1 cellular context compared by ENCODE assay signal in genomic region chr7:30770936-30771858, GRCh38.
A peak's percentile ranks its signal among the peaks of the same experiment; 100 is the strongest.
TF ChIP-seq lines count a peak whose summit lies in the region.

TSS of gene MINDY4 (plus strand) at chr7:30771417. CDS start at chr7:30771494, 77 bp downstream.

TF ChIP-seq in K562, 482 proteins besides CTCF, POLR2A, EP300 and RAD21 (continued from another document and continues in another):
- TF ChIP-seq ZBTB49 (CRISPR knock-in tag; IDR thresholded peaks at IDR 0.05; ENCODE audit: borderline replicate concordance): no peak
- no peak; the same call in 1 of the 2 replicates for TF ChIP-seq TCF3 (CRISPR knock-in tag; IDR thresholded peaks at IDR 0.05)
- TF ChIP-seq TAF7 (tag; IDR thresholded peaks at IDR 0.05): no peak
- TF ChIP-seq ZNF3 (CRISPR knock-in tag; IDR thresholded peaks at IDR 0.05): no peak
- TF ChIP-seq MTA1 (IDR thresholded peaks at IDR 0.05; ENCODE audit: borderline replicate concordance): no peak
- TF ChIP-seq CBFA2T2 (conservative IDR thresholded peaks at IDR 0.05): no peak
- TF ChIP-seq, protein P1, sequence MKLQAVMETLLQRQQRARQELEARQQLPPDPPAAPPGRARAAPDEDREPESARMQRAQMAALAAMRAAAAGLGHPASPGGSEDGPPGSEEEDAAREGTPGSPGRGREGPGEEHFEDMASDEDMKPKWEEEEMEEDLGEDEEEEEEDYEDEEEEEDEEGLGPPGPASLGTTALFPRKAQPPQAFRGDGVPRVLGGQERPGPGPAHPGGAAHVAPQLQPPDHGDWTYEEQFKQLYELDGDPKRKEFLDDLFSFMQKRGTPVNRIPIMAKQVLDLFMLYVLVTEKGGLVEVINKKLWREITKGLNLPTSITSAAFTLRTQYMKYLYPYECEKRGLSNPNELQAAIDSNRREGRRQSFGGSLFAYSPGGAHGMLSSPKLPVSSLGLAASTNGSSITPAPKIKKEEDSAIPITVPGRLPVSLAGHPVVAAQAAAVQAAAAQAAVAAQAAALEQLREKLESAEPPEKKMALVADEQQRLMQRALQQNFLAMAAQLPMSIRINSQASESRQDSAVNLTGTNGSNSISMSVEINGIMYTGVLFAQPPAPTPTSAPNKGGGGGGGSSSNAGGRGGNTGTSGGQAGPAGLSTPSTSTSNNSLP (IDR thresholded peaks at IDR 0.05; ENCODE audit: borderline replicate concordance, low read depth, low read length): no peak
- TF ChIP-seq LCOR (CRISPR knock-in tag; IDR thresholded peaks at IDR 0.05): peak; percentile 76; the same call in 1 of the 2 replicates
- TF ChIP-seq YBX1 (IDR thresholded peaks at IDR 0.05): no peak
- TF ChIP-seq EP400 (IDR thresholded peaks at IDR 0.05): peak; percentile 40
- TF ChIP-seq CREB5 (CRISPR knock-in tag; IDR thresholded peaks at IDR 0.05): no peak
- TF ChIP-seq PTRF (tag; IDR thresholded peaks at IDR 0.05): no peak
- TF ChIP-seq AFF1 (IDR thresholded peaks at IDR 0.05; ENCODE audit: low read depth in 1 of 2, partially characterized antibody in 2 of 2): no peak
- TF ChIP-seq RBM39 (optimal IDR thresholded peaks at IDR 0.05; ENCODE audit: low read depth, low read length): no peak
- TF ChIP-seq, protein P2, sequence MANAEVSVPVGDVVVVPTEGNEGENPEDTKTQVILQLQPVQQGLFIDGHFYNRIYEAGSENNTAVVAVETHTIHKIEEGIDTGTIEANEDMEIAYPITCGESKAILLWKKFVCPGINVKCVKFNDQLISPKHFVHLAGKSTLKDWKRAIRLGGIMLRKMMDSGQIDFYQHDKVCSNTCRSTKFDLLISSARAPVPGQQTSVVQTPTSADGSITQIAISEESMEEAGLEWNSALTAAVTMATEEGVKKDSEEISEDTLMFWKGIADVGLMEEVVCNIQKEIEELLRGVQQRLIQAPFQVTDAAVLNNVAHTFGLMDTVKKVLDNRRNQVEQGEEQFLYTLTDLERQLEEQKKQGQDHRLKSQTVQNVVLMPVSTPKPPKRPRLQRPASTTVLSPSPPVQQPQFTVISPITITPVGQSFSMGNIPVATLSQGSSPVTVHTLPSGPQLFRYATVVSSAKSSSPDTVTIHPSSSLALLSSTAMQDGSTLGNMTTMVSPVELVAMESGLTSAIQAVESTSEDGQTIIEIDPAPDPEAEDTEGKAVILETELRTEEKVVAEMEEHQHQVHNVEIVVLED (CRISPR knock-in tag; IDR thresholded peaks at IDR 0.05): no peak
- TF ChIP-seq, protein P3, sequence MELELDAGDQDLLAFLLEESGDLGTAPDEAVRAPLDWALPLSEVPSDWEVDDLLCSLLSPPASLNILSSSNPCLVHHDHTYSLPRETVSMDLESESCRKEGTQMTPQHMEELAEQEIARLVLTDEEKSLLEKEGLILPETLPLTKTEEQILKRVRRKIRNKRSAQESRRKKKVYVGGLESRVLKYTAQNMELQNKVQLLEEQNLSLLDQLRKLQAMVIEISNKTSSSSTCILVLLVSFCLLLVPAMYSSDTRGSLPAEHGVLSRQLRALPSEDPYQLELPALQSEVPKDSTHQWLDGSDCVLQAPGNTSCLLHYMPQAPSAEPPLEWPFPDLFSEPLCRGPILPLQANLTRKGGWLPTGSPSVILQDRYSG (tag; conservative IDR thresholded peaks at IDR 0.05; ENCODE audit: low read depth): 0 out of 2 replicates have a peak, but pooled peaks have one; percentile 29
- no peak for TF ChIP-seq ZNF140 (CRISPR knock-in tag; IDR thresholded peaks at IDR 0.05)
- no peak for TF ChIP-seq U2AF1 (optimal IDR thresholded peaks at IDR 0.05; ENCODE audit: low read depth, low read length)
- peak; percentile 9 for TF ChIP-seq ZFP36 (IDR thresholded peaks at IDR 0.05; ENCODE audit: low read depth, low read length, partially characterized antibody)
- TF ChIP-seq ZNF778 (CRISPR knock-in tag; IDR thresholded peaks at IDR 0.05): no peak
- TF ChIP-seq EGR1 (conservative IDR thresholded peaks at IDR 0.05): no peak
- no peak for TF ChIP-seq ZNF780A (CRISPR knock-in tag; IDR thresholded peaks at IDR 0.05)
- TF ChIP-seq, protein P4, sequence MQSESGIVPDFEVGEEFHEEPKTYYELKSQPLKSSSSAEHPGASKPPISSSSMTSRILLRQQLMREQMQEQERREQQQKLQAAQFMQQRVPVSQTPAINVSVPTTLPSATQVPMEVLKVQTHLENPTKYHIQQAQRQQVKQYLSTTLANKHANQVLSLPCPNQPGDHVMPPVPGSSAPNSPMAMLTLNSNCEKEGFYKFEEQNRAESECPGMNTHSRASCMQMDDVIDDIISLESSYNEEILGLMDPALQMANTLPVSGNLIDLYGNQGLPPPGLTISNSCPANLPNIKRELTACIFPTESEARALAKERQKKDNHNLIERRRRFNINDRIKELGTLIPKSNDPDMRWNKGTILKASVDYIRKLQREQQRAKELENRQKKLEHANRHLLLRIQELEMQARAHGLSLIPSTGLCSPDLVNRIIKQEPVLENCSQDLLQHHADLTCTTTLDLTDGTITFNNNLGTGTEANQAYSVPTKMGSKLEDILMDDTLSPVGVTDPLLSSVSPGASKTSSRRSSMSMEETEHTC (IDR thresholded peaks at IDR 0.05): no peak
- TF ChIP-seq, protein P5, sequence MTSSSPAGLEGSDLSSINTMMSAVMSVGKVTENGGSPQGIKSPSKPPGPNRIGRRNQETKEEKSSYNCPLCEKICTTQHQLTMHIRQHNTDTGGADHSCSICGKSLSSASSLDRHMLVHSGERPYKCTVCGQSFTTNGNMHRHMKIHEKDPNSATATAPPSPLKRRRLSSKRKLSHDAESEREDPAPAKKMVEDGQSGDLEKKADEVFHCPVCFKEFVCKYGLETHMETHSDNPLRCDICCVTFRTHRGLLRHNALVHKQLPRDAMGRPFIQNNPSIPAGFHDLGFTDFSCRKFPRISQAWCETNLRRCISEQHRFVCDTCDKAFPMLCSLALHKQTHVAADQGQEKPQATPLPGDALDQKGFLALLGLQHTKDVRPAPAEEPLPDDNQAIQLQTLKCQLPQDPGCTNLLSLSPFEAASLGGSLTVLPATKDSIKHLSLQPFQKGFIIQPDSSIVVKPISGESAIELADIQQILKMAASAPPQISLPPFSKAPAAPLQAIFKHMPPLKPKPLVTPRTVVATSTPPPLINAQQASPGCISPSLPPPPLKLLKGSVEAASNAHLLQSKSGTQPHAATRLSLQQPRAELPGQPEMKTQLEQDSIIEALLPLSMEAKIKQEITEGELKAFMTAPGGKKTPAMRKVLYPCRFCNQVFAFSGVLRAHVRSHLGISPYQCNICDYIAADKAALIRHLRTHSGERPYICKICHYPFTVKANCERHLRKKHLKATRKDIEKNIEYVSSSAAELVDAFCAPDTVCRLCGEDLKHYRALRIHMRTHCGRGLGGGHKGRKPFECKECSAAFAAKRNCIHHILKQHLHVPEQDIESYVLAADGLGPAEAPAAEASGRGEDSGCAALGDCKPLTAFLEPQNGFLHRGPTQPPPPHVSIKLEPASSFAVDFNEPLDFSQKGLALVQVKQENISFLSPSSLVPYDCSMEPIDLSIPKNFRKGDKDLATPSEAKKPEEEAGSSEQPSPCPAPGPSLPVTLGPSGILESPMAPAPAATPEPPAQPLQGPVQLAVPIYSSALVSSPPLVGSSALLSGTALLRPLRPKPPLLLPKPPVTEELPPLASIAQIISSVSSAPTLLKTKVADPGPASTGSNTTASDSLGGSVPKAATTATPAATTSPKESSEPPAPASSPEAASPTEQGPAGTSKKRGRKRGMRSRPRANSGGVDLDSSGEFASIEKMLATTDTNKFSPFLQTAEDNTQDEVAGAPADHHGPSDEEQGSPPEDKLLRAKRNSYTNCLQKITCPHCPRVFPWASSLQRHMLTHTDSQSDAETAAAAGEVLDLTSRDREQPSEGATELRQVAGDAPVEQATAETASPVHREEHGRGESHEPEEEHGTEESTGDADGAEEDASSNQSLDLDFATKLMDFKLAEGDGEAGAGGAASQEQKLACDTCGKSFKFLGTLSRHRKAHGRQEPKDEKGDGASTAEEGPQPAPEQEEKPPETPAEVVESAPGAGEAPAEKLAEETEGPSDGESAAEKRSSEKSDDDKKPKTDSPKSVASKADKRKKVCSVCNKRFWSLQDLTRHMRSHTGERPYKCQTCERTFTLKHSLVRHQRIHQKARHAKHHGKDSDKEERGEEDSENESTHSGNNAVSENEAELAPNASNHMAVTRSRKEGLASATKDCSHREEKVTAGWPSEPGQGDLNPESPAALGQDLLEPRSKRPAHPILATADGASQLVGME (CRISPR knock-in tag; IDR thresholded peaks at IDR 0.05): no peak
- no peak for TF ChIP-seq MTF1 (CRISPR knock-in tag; IDR thresholded peaks at IDR 0.05; ENCODE audit: borderline replicate concordance)
- TF ChIP-seq FOXA1 (IDR thresholded peaks at IDR 0.05; ENCODE audit: borderline replicate concordance): no peak
- TF ChIP-seq ZNF445 (CRISPR knock-in tag; IDR thresholded peaks at IDR 0.05; ENCODE audit: low read depth): no peak
- TF ChIP-seq NBN (IDR thresholded peaks at IDR 0.05; ENCODE audit: low read depth): no peak
- peak; percentile 93; the same call in 1 of the 2 replicates for TF ChIP-seq ZNF395 (CRISPR knock-in tag; IDR thresholded peaks at IDR 0.05)
